ENCODE assay signal across 8 cellular contexts in the genomic region with DNA sequence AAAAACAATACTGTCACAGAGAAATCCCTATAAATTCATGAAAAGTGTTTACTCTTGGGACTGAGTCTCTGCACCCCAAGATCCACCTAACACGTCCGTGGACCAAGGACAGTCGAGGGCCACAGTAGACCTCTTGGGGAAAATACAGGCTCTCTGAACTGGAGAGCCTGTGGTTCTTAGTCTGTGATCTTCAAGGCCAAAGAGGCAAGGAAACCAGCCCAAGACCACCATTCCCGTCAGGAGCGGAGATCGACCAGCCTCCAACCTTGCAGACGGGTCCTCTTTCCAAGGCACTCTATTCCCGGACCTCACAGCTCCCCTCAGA. TPM values are rescaled to one million over a fixed set of nuclear protein-coding genes. Genes with fewer than 3 reads are reported as not detected.
A peak's percentile ranks its signal among the peaks of the same experiment; 100 is the strongest.
DNase-seq lines count a peak whose midpoint lies in the region; ATAC-seq, FAIRE-seq and TF ChIP-seq lines count a peak whose summit lies in the region.

No MANE protein-coding gene starts in this region.

- TF ChIP-seq CTCF in WERI-Rb-1 (IDR thresholded peaks at IDR 0.05; ENCODE audit: low read depth, low read length) (no peak), smooth muscle cell (IDR thresholded peaks at IDR 0.05; ENCODE audit: borderline replicate concordance, insufficient read depth, poor library complexity, severe bottlenecking) (no peak)

- H3K9me3 ChIP-seq in GM23248 (ENCODE audit: low read depth) (no peaks in the 10 kb centered on the region), WERI-Rb-1 (ENCODE audit: severe bottlenecking) (no peaks in the 10 kb centered on the region), right cardiac atrium (ENCODE audit: control insufficient read depth, low read length) (no peaks in the 10 kb centered on the region), smooth muscle cell (replicated peaks; ENCODE audit: low read depth) (no peaks in the 10 kb centered on the region)

- no peaks in the 10 kb centered on the region for H3K36me3 ChIP-seq in GM23248 (ENCODE audit: low read depth)
- no peaks in the 10 kb centered on the region for H3K36me3 ChIP-seq in WERI-Rb-1
- no peaks in the 10 kb centered on the region for H3K36me3 ChIP-seq in smooth muscle cell (ENCODE audit: low read depth)

- no peaks in the 10 kb centered on the region for H4K20me1 ChIP-seq in GM23248 (ENCODE audit: insufficient read depth)
- H4K20me1 ChIP-seq in smooth muscle cell (ENCODE audit: low read depth) = peaks cover 10% of the 10 kb centered on the region

- peaks cover 28% of the 10 kb centered on the region for H3K79me2 ChIP-seq in GM23248 (ENCODE audit: insufficient read depth)
- peaks cover 30% of the 10 kb centered on the region for H3K79me2 ChIP-seq in smooth muscle cell (ENCODE audit: low read depth)

- peak overlapping the region; percentile 85 for H3K9ac ChIP-seq in GM23248
- H3K9ac ChIP-seq in smooth muscle cell (ENCODE audit: low read depth) = peak overlapping the region; percentile 90

- peak overlapping the region; percentile 82 for H3K4me3 ChIP-seq in GM23248
- peak overlapping the region; percentile 77 for H3K4me3 ChIP-seq in WERI-Rb-1 (ENCODE audit: low read depth, low read length)
- peak overlapping the region; percentile 43 for H3K4me3 ChIP-seq in right cardiac atrium (ENCODE audit: low read length)
- H3K4me3 ChIP-seq in smooth muscle cell = peak overlapping the region; percentile 81

- H2AFZ ChIP-seq in GM23248 (peak overlapping the region; percentile 93), smooth muscle cell (ENCODE audit: low read depth) (peak overlapping the region; percentile 98)

- in situ Hi-C loops in GM23248 (cut with MboI) = loop anchor here (10.0 kb wide), 2 partner anchors 241 to 291 kb away; no protein-coding TSS in a partner anchor

- H3K4me2 ChIP-seq in GM23248 (ENCODE audit: unreplicated experiment) (peak overlapping the region; percentile 84), smooth muscle cell (peak overlapping the region; percentile 89)

- 27 to 28% methylated on average over 8 of the region's 8 CpGs for WGBS in GM23248 (ENCODE audit: low coverage in 1 of 2, low lambda C conversion rate in 2 of 2, missing lambda C conversion rate in 2 of 2), 2 experiments
- WGBS in right cardiac atrium = 29% methylated on average over 8 of the region's 8 CpGs
- 6% methylated on average over 8 of the region's 8 CpGs for WGBS in smooth muscle cell (ENCODE audit: low lambda C conversion rate)

- H3F3A ChIP-seq in GM23248 (ENCODE audit: insufficient read depth) = peaks cover 22% of the 10 kb centered on the region
- H3F3A ChIP-seq in smooth muscle cell (ENCODE audit: low read depth) = peaks cover 20% of the 10 kb centered on the region

- H3K4me1 ChIP-seq in GM23248 (ENCODE audit: insufficient read depth) (peaks cover 14% of the 10 kb centered on the region), right cardiac atrium (ENCODE audit: control insufficient read depth, insufficient read depth, low read length) (peaks cover 4% of the 10 kb centered on the region), smooth muscle cell (ENCODE audit: low read depth) (peaks cover 13% of the 10 kb centered on the region)

- intact Hi-C loops in right cardiac atrium (cut with DNase I) = loop anchor here in 3 of 4 donors (5.0 to 10.0 kb wide), 2 partner anchors 289 to 291 kb away; no protein-coding TSS in a partner anchor

- no peak for FAIRE-seq in GM12892 (lab: Jason Lieb, UNC)

- no peaks in the 10 kb centered on the region for H3K9me2 ChIP-seq in GM23248 (ENCODE audit: insufficient read depth)

- DNase-seq in GM23248 (no peak), WERI-Rb-1 (no peak), right cardiac atrium (no peak), smooth muscle cell (lab: John Stamatoyannopoulos, UW; ENCODE audit: unreplicated experiment) (no peak), NCI-H1105 treated with DMSO at 0.1 percent for 48 hours (lab: John Stamatoyannopoulos, UW) (no peak), GM12892 (ENCODE audit: insufficient read length) (no peak)
- DNase-seq in stimulated activated naive CD4-positive, alpha-beta T cell (lab: John Stamatoyannopoulos, UW) = no peak

- no peaks in the 10 kb centered on the region for H3K27me3 ChIP-seq in GM23248 (replicated peaks; ENCODE audit: insufficient read depth)
- H3K27me3 ChIP-seq in WERI-Rb-1 (ENCODE audit: insufficient read depth, low read depth, severe bottlenecking) = no peaks in the 10 kb centered on the region
- no peaks in the 10 kb centered on the region for H3K27me3 ChIP-seq in right cardiac atrium (ENCODE audit: control insufficient read depth, insufficient read depth)
- no peaks in the 10 kb centered on the region for H3K27me3 ChIP-seq in smooth muscle cell (ENCODE audit: low read depth)

- ATAC-seq in right cardiac atrium = no peak
- no peak for ATAC-seq in HG02938 (IDR thresholded peaks at IDR 0.05; ENCODE audit: unreplicated experiment)

- no peak overlapping the region for H3K27ac ChIP-seq in GM23248
- peak overlapping the region; percentile 88 for H3K27ac ChIP-seq in WERI-Rb-1
- H3K27ac ChIP-seq in right cardiac atrium (ENCODE audit: low read length) = peak overlapping the region; percentile 24
- peak overlapping the region; percentile 93 for H3K27ac ChIP-seq in smooth muscle cell (ENCODE audit: low read depth)

- no peak for TF ChIP-seq POLR2A in GM12892 (IDR thresholded peaks at IDR 0.05; ENCODE audit: low read depth, low read length)

RNA-seq across cellular contexts. Expression of gene APBB2, which starts 1.6 kb away (rescaled TPM):
- total RNA-seq in GM23248 (2014; rRNA removed; shearing (Covaris generic)) = 61.0 and 83.8 TPM in 2 replicates
- polyA plus RNA-seq in GM23248 (2016; fragmentation: Nextera tagmentation; extraction: Ambion mirVana) = 22.0 and 24.1 TPM in 2 replicates
- total RNA-seq in right cardiac atrium = 10 to 100 TPM; 36.6 to 46.2 (median 39.6) TPM
- polyA plus RNA-seq in right cardiac atrium = 12.7 TPM
- 60.9 and 83.9 TPM in 2 replicates for total RNA-seq in smooth muscle cell
- polyA plus RNA-seq in smooth muscle cell = 22.1 and 32.7 TPM in 2 replicates
- 12.2 TPM for polyA plus RNA-seq in GM12892 (2012; ENCODE audit: missing spikeins)

RNA-seq across cellular contexts. Expression of gene UCHL1, which starts 40.8 kb away (rescaled TPM):
- 443 and 525 TPM in 2 replicates for total RNA-seq in GM23248 (2014; rRNA removed; shearing (Covaris generic))
- polyA plus RNA-seq in GM23248 (2016; fragmentation: Nextera tagmentation; extraction: Ambion mirVana) (306 and 322 TPM in 2 replicates), right cardiac atrium (63.9 TPM), smooth muscle cell (206 and 223 TPM in 2 replicates)
- total RNA-seq in right cardiac atrium (10 to 100 TPM in 3 of 4 donors, 1 to 10 TPM in 1; 8.3 to 47.7 (median 28.4) TPM), smooth muscle cell (330 and 360 TPM in 2 replicates)
- polyA plus RNA-seq in GM12892 (2012; ENCODE audit: missing spikeins) = 126 TPM
